26 cellular contexts compared by ENCODE assay signal in genomic region chrX:24113161-24113560, GRCh38. TPM values are rescaled to one million over a fixed set of nuclear protein-coding genes. Genes with fewer than 3 reads are reported as not detected.
A peak's percentile ranks its signal among the peaks of the same experiment; 100 is the strongest.
DNase-seq lines count a peak whose midpoint lies in the region; ATAC-seq and TF ChIP-seq lines count a peak whose summit lies in the region.
"Had no signal": no experiment of that assay in that cellular context is flagged by ENCODE, and none has a peak within 500 bp of the region (broad histone marks: within the 10 kb centered on the region; RNA-seq: fewer than 3 reads in every experiment).

No MANE protein-coding gene starts in this region.

- H3F3A ChIP-seq in PC-3 (ENCODE audit: low read length, unreplicated experiment): no peaks in the 10 kb centered on the region

- H4K20me1 ChIP-seq in PC-3 (ENCODE audit: low read length): no peaks in the 10 kb centered on the region

- H3K36me3 ChIP-seq in PC-3 (ENCODE audit: low read depth, low read length) (no peaks in the 10 kb centered on the region), breast epithelium (no peaks in the 10 kb centered on the region)
- H3K36me3 ChIP-seq: cardiac muscle cell, tibial nerve had no signal

- H3K9me2 ChIP-seq in PC-3 (replicated peaks; ENCODE audit: low read length): no peaks in the 10 kb centered on the region

- H3K9ac ChIP-seq in PC-3 (ENCODE audit: low read length): no peak overlapping the region

- no peak overlapping the region for H3K4me2 ChIP-seq in PC-3 (ENCODE audit: low read length)

- intact Hi-C loops in PC-3 (cut with micrococcal nuclease) (no loop called here), breast epithelium (cut with DNase I; ENCODE audit: low total_unique reads) (no loop called here)

- no TSS peak for BruUV-seq in PC-3 (replicated peaks; lab: Mats Ljungman, UMichigan)

- H3K27me3 ChIP-seq in PC-3 (ENCODE audit: low read length) (no peaks in the 10 kb centered on the region), breast epithelium (peaks cover 0 to 3% of the 10 kb centered on the region in 2 donors)
- H3K27me3 ChIP-seq: cardiac muscle cell, tibial nerve had no signal

- H3K4me3 ChIP-seq in PC-3 (ENCODE audit: low read length): no peak overlapping the region
- no peak overlapping the region for H3K4me3 ChIP-seq in fibroblast of the aortic adventitia (ENCODE audit: low read depth, low read length)
- no peak overlapping the region for H3K4me3 ChIP-seq in breast epithelium
- H3K4me3 ChIP-seq: cardiac muscle cell, coronary artery, mucosa of descending colon, tibial nerve had no signal

- H3K4me1 ChIP-seq in PC-3 (ENCODE audit: insufficient read depth, low read length) (peaks cover 11% of the 10 kb centered on the region; the same call in 1 of the 2 replicates), breast epithelium (no peaks in the 10 kb centered on the region)
- H3K4me1 ChIP-seq: tibial nerve had no signal

- H3K79me2 ChIP-seq in PC-3 (ENCODE audit: low read length): no peaks in the 10 kb centered on the region

- TF ChIP-seq CTCF in PC-3 (conservative IDR thresholded peaks at IDR 0.05; ENCODE audit: low read depth, low read length) (no peak), fibroblast of the aortic adventitia (IDR thresholded peaks at IDR 0.05; ENCODE audit: insufficient read depth, low read length) (no peak), breast epithelium (IDR thresholded peaks at IDR 0.05) (no peak)

- H2AFZ ChIP-seq in PC-3 (ENCODE audit: low read length): no peak overlapping the region

- H3K9me3 ChIP-seq in PC-3 (ENCODE audit: low read length): no peaks in the 10 kb centered on the region
- no peaks in the 10 kb centered on the region for H3K9me3 ChIP-seq in breast epithelium
- H3K9me3 ChIP-seq: mucosa of descending colon, tibial nerve had no signal

- H3K27ac ChIP-seq in PC-3 (ENCODE audit: low read length): no peak overlapping the region
- no peak overlapping the region for H3K27ac ChIP-seq in breast epithelium
- H3K27ac ChIP-seq: cardiac muscle cell, coronary artery, tibial nerve had no signal

- peak; percentile 34 for DNase-seq in GM04503 (ENCODE audit: low read depth)
- DNase-seq in PC-3: peak; percentile 12
- DNase-seq in fibroblast of the aortic adventitia (ENCODE audit: low read depth): peak; percentile 52
- no peak for DNase-seq in HuH-7.5 (ENCODE audit: low spot score)
- DNase-seq in breast epithelium (ENCODE audit: low spot score in 2 of 2): no peak
- DNase-seq: activated CD4-positive, CD25-positive, alpha-beta regulatory T cell treated with anti-CD3 and anti-CD28 coated beads, Interleukin-2, amount 50 U/mL, for 72 hours; activated CD8-positive, alpha-beta T cell treated with anti-CD3 and anti-CD28 coated beads for 36 hours; anterior cingulate cortex; CD4-positive, CD25-positive, alpha-beta regulatory T cell; DMS79 treated with DMSO at 0.1 percent for 48 hours; effector memory CD4-positive, alpha-beta T cell; hippocampal formation; left cardiac atrium; mucosa of descending colon; natural killer cell; NCI-H1436; NCI-H226; SHP77 treated with DMSO at 0.1 percent for 48 hours; stimulated activated CD4-positive, alpha-beta T cell treated with anti-CD3 and anti-CD28 coated beads, Interleukin-4, amount 100 ng/mL, for 24 hours had no signal

- peak; percentile 43 for ATAC-seq in PC-3
- no peak for ATAC-seq in HG02623 (IDR thresholded peaks at IDR 0.05; ENCODE audit: unreplicated experiment)
- no peak for ATAC-seq in HG02571 (IDR thresholded peaks at IDR 0.05; ENCODE audit: unreplicated experiment)
- ATAC-seq: activated CD8-positive, alpha-beta T cell treated with anti-CD3 and anti-CD28 coated beads for 36 hours; activated naive CD4-positive, alpha-beta T cell treated with anti-CD3 and anti-CD28 coated beads, Interleukin-2, amount 50 U/mL, for 72 hours; left cardiac atrium; mucosa of descending colon; natural killer cell; Panc1 had no signal

- POLR2A ChIA-PET in PC-3 (lab: Charles Lee; ENCODE audit: unreplicated experiment): interaction anchor here (0.6 kb wide), 1 partner anchor 32 kb away, joined by 5 read pairs; no protein-coding TSS in a partner anchor

- CTCF ChIA-PET in PC-3 (lab: Charles Lee): no interaction called here

- TF ChIP-seq POLR2A in breast epithelium (IDR thresholded peaks at IDR 0.05): no peak

RNA-seq across cellular contexts. Expression of gene ZFX, which starts 36.4 kb away (rescaled TPM):
- total RNA-seq in PC-3 (2014; rRNA removed) (21.0 and 25.9 TPM in 2 replicates), fibroblast of the aortic adventitia (ENCODE audit: low replicate concordance) (41.5 and 69.3 TPM in 2 replicates), breast epithelium (10 to 100 TPM; 46.9 to 88.4 (median 67.5) TPM)

RNA-seq across cellular contexts. Expression of gene EIF2S3, which starts 58.4 kb away (rescaled TPM):
- 178 and 201 TPM in 2 replicates for total RNA-seq in PC-3 (2014; rRNA removed)
- total RNA-seq in fibroblast of the aortic adventitia (ENCODE audit: low replicate concordance): 149 and 349 TPM in 2 replicates
- 100 to 1,000 TPM in 2 of 3 donors, 10 to 100 TPM in 1; 95.5 to 150 (median 129) TPM for total RNA-seq in breast epithelium

Comparison
In these comparisons a context has a peak if more than half of its experiments do, and no peak if none do; other contexts are left out.
1. DNase-seq: peak in GM04503 (single experiment), PC-3 (single experiment) and fibroblast of the aortic adventitia (single experiment); none in HuH-7.5 (single experiment) and breast epithelium (0 of 2).